ENCODE assay signal across 8 cellular contexts in the genomic region with DNA sequence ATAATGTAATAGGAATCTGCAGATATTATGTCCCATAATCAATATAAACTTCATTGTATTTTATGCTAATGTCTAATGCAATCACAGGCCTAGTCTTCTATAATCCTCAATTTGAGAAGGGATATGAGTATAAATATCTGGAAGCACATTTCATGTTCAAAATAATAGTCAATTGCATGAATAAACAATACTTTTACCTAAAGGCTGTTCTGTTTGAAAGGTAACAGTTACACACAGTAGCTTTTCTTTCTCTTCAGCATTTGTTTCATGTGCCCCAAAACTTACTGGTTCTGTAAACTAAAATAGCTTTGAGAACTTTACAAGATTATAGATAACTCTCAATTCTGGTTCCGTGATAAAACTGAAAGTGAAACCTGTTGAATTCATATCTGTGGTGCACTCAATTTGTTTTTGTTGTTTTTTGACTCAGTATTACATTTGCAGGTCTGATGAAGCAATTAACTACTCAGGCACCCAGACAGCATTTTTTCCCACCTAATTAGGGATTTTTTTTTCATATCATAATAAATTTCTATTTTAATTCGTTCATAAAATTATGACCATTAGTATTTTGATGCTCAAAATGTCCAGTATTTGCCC.
DNase-seq lines count a peak whose midpoint lies in the region; ATAC-seq and TF ChIP-seq lines count a peak whose summit lies in the region.

No MANE protein-coding gene starts in this region.

- H3K4me3 Mint-ChIP-seq in stimulated activated effector memory CD8-positive, alpha-beta T cell treated with anti-CD3 and anti-CD28 coated beads, Interleukin-12 subunit alpha, Interleukin-12 subunit beta, amount 100 ng/mL, for 72 hours = peak overlapping the region; percentile 49

- H3K4me1 Mint-ChIP-seq in stimulated activated effector memory CD8-positive, alpha-beta T cell treated with anti-CD3 and anti-CD28 coated beads, Interleukin-12 subunit alpha, Interleukin-12 subunit beta, amount 100 ng/mL, for 72 hours = peaks cover 11% of the 10 kb centered on the region

- H3K27me3 ChIP-seq in breast epithelium = no peaks in the 10 kb centered on the region

- no peaks in the 10 kb centered on the region for H3K9me3 Mint-ChIP-seq in stimulated activated effector memory CD8-positive, alpha-beta T cell treated with anti-CD3 and anti-CD28 coated beads, Interleukin-12 subunit alpha, Interleukin-12 subunit beta, amount 100 ng/mL, for 72 hours

- DNase-seq in AML-193 (lab: John Stamatoyannopoulos, UW) = peak; percentile 21 to 25
- no peak for DNase-seq in breast epithelium (ENCODE audit: low spot score in 2 of 2)
- DNase-seq in stimulated activated effector memory CD8-positive, alpha-beta T cell treated with anti-CD3 and anti-CD28 coated beads, Interleukin-12 subunit alpha, Interleukin-12 subunit beta, amount 100 ng/mL, for 72 hours (ENCODE audit: low spot score in 2 of 2) = no peak
- DNase-seq in MV-4-11 (lab: John Stamatoyannopoulos, UW) = no peak
- no peak for DNase-seq in caudate nucleus (lab: John Stamatoyannopoulos, UW)
- no peak for DNase-seq in HT-29 (ENCODE audit: low spot score)

- intact Hi-C loops in breast epithelium (cut with DNase I; ENCODE audit: low total_unique reads) = no loop called here

- peak overlapping the region; percentile 41 for H3K27ac Mint-ChIP-seq in stimulated activated effector memory CD8-positive, alpha-beta T cell treated with anti-CD3 and anti-CD28 coated beads, Interleukin-12 subunit alpha, Interleukin-12 subunit beta, amount 100 ng/mL, for 72 hours

- H3K36me3 ChIP-seq in breast epithelium = no peaks in the 10 kb centered on the region

- no peak for TF ChIP-seq POLR2A in breast epithelium (IDR thresholded peaks at IDR 0.05)

- peak overlapping the region; percentile 11 to 55 (median 34) for H3K4me3 ChIP-seq in breast epithelium

- no peaks in the 10 kb centered on the region for H3K4me1 ChIP-seq in breast epithelium

- TF ChIP-seq CTCF in breast epithelium (IDR thresholded peaks at IDR 0.05) = no peak

- peak; percentile 86 for ATAC-seq in GM19455 (IDR thresholded peaks at IDR 0.05; ENCODE audit: unreplicated experiment)
- ATAC-seq in HG03575 (IDR thresholded peaks at IDR 0.05; ENCODE audit: extremely low read depth, insufficient number of reproducible peaks, low FRiP score, unreplicated experiment) = peak; percentile 91
- ATAC-seq in stimulated activated effector memory CD8-positive, alpha-beta T cell treated with anti-CD3 and anti-CD28 coated beads, Interleukin-12 subunit alpha, Interleukin-12 subunit beta, amount 100 ng/mL, for 72 hours = peak; percentile 74

- H3K9me3 ChIP-seq in breast epithelium = no peaks in the 10 kb centered on the region

- no peak overlapping the region for H3K27ac ChIP-seq in breast epithelium
- H3K27ac ChIP-seq in caudate nucleus (ENCODE audit: low read depth, low read length) = no peak overlapping the region

- no peaks in the 10 kb centered on the region for H3K36me3 Mint-ChIP-seq in stimulated activated effector memory CD8-positive, alpha-beta T cell treated with anti-CD3 and anti-CD28 coated beads, Interleukin-12 subunit alpha, Interleukin-12 subunit beta, amount 100 ng/mL, for 72 hours

Comparison
In these comparisons a context has a peak if more than half of its experiments do, and no peak if none do; other contexts are left out.
1. DNase-seq: peak in AML-193 (2 of 2); none in breast epithelium (0 of 2), stimulated activated effector memory CD8-positive, alpha-beta T cell treated with anti-CD3 and anti-CD28 coated beads, Interleukin-12 subunit alpha, Interleukin-12 subunit beta, amount 100 ng/mL, for 72 hours (0 of 2), MV-4-11 (single experiment), caudate nucleus (0 of 61) and HT-29 (single experiment).
2. Peak in every context shown above with its lines, with median percentiles within 50 percentile points of each other: ATAC-seq.